Comparison of ENCODE assay signal across 15 cellular contexts in genomic region chr7:130133029-130133774, GRCh38.
DNase-seq lines count a peak whose midpoint lies in the region; ATAC-seq, FAIRE-seq and TF ChIP-seq lines count a peak whose summit lies in the region.
"Had no signal": no experiment of that assay in that cellular context is flagged by ENCODE, and none has a peak within 500 bp of the region (broad histone marks: within the 10 kb centered on the region; RNA-seq: fewer than 3 reads in every experiment).

No MANE protein-coding gene starts in this region.

- TF ChIP-seq CTCF in HEK293 (tag by site-specific recombination; IDR thresholded peaks at IDR 0.05) (no peak), astrocyte (IDR thresholded peaks at IDR 0.05; ENCODE audit: insufficient read depth, low read depth, low read length) (no peak), endothelial cell (IDR thresholded peaks at IDR 0.05; ENCODE audit: unreplicated experiment) (no peak), prostate gland (IDR thresholded peaks at IDR 0.05) (no peak)

- H3K4me3 Mint-ChIP-seq in astrocyte (ENCODE audit: unreplicated experiment): no peak overlapping the region
- no peak overlapping the region for H3K4me3 Mint-ChIP-seq in endothelial cell (ENCODE audit: unreplicated experiment)
- H3K4me3 Mint-ChIP-seq: GM23338 had no signal

- 71% methylated on average over 7 of the region's 7 CpGs for WGBS in prostate gland

- DNase-seq in astrocyte (ENCODE audit: low read depth) (peak; percentile 22), endothelial cell (ENCODE audit: low spot score) (no peak), prostate gland (ENCODE audit: low spot score) (no peak), left lobe of liver (ENCODE audit: low spot score) (no peak)
- DNase-seq: 8988T, AML-193, Calu3, DMS 273 treated with DMSO at 0.1 percent for 48 hours, H7, IMR-90 had no signal

- H3K27me3 Mint-ChIP-seq in astrocyte (ENCODE audit: low read depth, unreplicated experiment) (no peaks in the 10 kb centered on the region), endothelial cell (ENCODE audit: unreplicated experiment) (peaks cover 4% of the 10 kb centered on the region)

- H4K20me1 ChIP-seq in astrocyte (ENCODE audit: insufficient read depth, low read length): no peaks in the 10 kb centered on the region

- H3K27ac ChIP-seq in HEK293 (ENCODE audit: extremely low read depth, low read depth, low read length): no peak overlapping the region
- H3K27ac ChIP-seq in astrocyte (ENCODE audit: low read depth, low read length): no peak overlapping the region
- H3K27ac ChIP-seq in prostate gland: peak overlapping the region; percentile 34 to 67
- H3K27ac ChIP-seq: BLaER1 had no signal

- H3K27ac Mint-ChIP-seq in astrocyte (ENCODE audit: unreplicated experiment) (no peak overlapping the region), endothelial cell (ENCODE audit: unreplicated experiment) (peak overlapping the region; percentile 34)
- H3K27ac Mint-ChIP-seq: GM23338 had no signal

- POLR2A ChIA-PET in HEK293 (lab: Yijun Ruan, JAX): no interaction called here

- no peak overlapping the region for H2AFZ ChIP-seq in astrocyte (ENCODE audit: low read depth, low read length)
- H2AFZ ChIP-seq: GM23338 had no signal

- H3K4me2 ChIP-seq in astrocyte (ENCODE audit: low read length): no peak overlapping the region
- H3K4me2 ChIP-seq: BLaER1, GM23338 had no signal

- H3K36me3 Mint-ChIP-seq in astrocyte (ENCODE audit: low read depth, unreplicated experiment) (peaks cover 13% of the 10 kb centered on the region), endothelial cell (ENCODE audit: low read depth, unreplicated experiment) (peaks cover 38% of the 10 kb centered on the region)

- no peaks in the 10 kb centered on the region for H3K9me3 ChIP-seq in HEK293 (ENCODE audit: control insufficient read depth, insufficient read depth, low read depth, low read length)
- no peaks in the 10 kb centered on the region for H3K9me3 ChIP-seq in astrocyte (ENCODE audit: insufficient read depth, low read depth, low read length)
- H3K9me3 ChIP-seq in prostate gland: no peaks in the 10 kb centered on the region
- H3K9me3 ChIP-seq: BLaER1 had no signal

- FAIRE-seq in astrocyte (lab: Jason Lieb, UNC): no peak

- CTCF ChIA-PET in HEK293 (lab: Yijun Ruan, JAX): no interaction called here

- no peak overlapping the region for H3K9ac ChIP-seq in astrocyte (ENCODE audit: low read length)
- H3K9ac ChIP-seq: BLaER1 had no signal

- ATAC-seq in HG02610 (IDR thresholded peaks at IDR 0.05; ENCODE audit: unreplicated experiment) (no peak), left lobe of liver (no peak), GM19023 (IDR thresholded peaks at IDR 0.05; ENCODE audit: unreplicated experiment) (no peak)

- peaks cover 15% of the 10 kb centered on the region for H3K4me1 Mint-ChIP-seq in astrocyte (ENCODE audit: low read depth, unreplicated experiment)
- peaks cover 11% of the 10 kb centered on the region for H3K4me1 Mint-ChIP-seq in endothelial cell (ENCODE audit: unreplicated experiment)

- intact Hi-C loops in prostate gland (cut with DNase I): no loop called here

- no peaks in the 10 kb centered on the region for H3K79me2 ChIP-seq in astrocyte (ENCODE audit: insufficient read depth, low read length)

- H3K4me1 ChIP-seq in HEK293 (ENCODE audit: control insufficient read depth, insufficient read depth, low read length) (no peaks in the 10 kb centered on the region), astrocyte (ENCODE audit: insufficient read depth, low read length) (peaks cover 10% of the 10 kb centered on the region), prostate gland (replicated peaks) (peaks cover 3% of the 10 kb centered on the region)

- H3K9me3 Mint-ChIP-seq in astrocyte (ENCODE audit: unreplicated experiment) (no peaks in the 10 kb centered on the region), endothelial cell (ENCODE audit: unreplicated experiment) (no peaks in the 10 kb centered on the region)
- H3K9me3 Mint-ChIP-seq: GM23338 had no signal

- H3K4me3 ChIP-seq in HEK293 (ENCODE audit: low read depth, low read length): no peak overlapping the region
- no peak overlapping the region for H3K4me3 ChIP-seq in astrocyte (ENCODE audit: insufficient read depth, low read depth, low read length)
- H3K4me3 ChIP-seq in prostate gland: no peak overlapping the region
- H3K4me3 ChIP-seq: BLaER1, GM23338 had no signal

- H3K27me3 ChIP-seq in astrocyte (ENCODE audit: insufficient read depth, low read length): no peaks in the 10 kb centered on the region
- H3K27me3 ChIP-seq in prostate gland (replicated peaks; ENCODE audit: insufficient read depth): no peaks in the 10 kb centered on the region
- H3K27me3 ChIP-seq: BLaER1 had no signal

- peaks cover 5 to 48% of the 10 kb centered on the region in 2 experiments; a peak in 2 of 3 replicates for H3K36me3 ChIP-seq in HEK293 (ENCODE audit: control insufficient read depth in 2 of 2, insufficient read depth in 1 of 2, low read length in 2 of 2)
- peaks cover 17% of the 10 kb centered on the region for H3K36me3 ChIP-seq in astrocyte (ENCODE audit: insufficient read depth, low read length)
- no peaks in the 10 kb centered on the region for H3K36me3 ChIP-seq in prostate gland

- no peak for TF ChIP-seq POLR2A in prostate gland (IDR thresholded peaks at IDR 0.05)

TF ChIP-seq in HEK293, 187 proteins besides CTCF, POLR2A, EP300 and RAD21:
- 0 out of 2 replicates have a peak, but pooled peaks have one; percentile 24 for TF ChIP-seq ZNF394 (tag by site-specific recombination; IDR thresholded peaks at IDR 0.05; ENCODE audit: borderline replicate concordance)
- no peak for TF ChIP-seq ZSCAN18 (tag by site-specific recombination; IDR thresholded peaks at IDR 0.05)
TF ChIP-seq in HEK293: peak in this region for 1.

Comparison
In these comparisons a context has a peak if more than half of its experiments do, and no peak if none do; other contexts are left out.
1. H3K27ac ChIP-seq: peak in prostate gland (2 of 2); none in HEK293 (single experiment) and astrocyte (single experiment).